ENCODE assay signal across 18 cellular contexts in the genomic region with DNA sequence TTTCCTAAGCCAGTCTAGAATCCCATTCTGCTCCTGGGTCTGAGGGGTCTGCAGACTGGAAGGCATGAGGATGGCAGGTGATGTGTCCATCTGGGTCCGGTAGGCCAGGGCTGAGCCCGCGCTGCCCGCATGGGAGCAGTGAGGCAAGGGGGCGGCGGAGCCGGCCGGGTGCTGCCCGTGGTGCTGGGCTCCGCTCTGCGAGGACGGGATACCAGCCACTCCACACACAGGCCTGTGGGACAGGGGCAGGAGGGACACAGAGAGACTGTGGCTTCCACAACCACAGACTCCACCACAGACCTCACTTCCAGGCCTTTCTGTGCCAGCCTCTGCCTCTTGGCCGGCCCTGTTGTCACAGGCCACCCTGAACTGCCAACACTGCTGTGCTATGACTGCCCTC.
"Had no signal": no experiment of that assay in that cellular context is flagged by ENCODE, and none has a peak within 500 bp of the region (broad histone marks: within the 10 kb centered on the region; RNA-seq: fewer than 3 reads in every experiment).

No MANE protein-coding gene starts in this region.

- H3K27me3 ChIP-seq: brain microvascular endothelial cell, stomach, testis, upper lobe of left lung had no signal

- ATAC-seq: activated CD8-positive, alpha-beta T cell treated with anti-CD3 and anti-CD28 coated beads, Interleukin-2, amount 10 ng/mL, durations not matched to agents 7 days and 5 days; WTC11 had no signal

- H3K4me1 ChIP-seq: testis, upper lobe of left lung had no signal

- H3K9me3 ChIP-seq: stomach, testis, upper lobe of left lung had no signal

- H3K27me3 Mint-ChIP-seq: activated naive CD8-positive, alpha-beta T cell treated with anti-CD3 and anti-CD28 coated beads, Interleukin-2, amount 10 ng/mL, durations not matched to agents 7 days and 5 days; dendritic cell treated with granulocyte-macrophage colony-stimulating factor and Interleukin-4, amounts not matched to agents 40 ng/mL and 50 ng/mL, for 4 days; natural killer cell treated with Interleukin-12 subunit alpha and Interleukin-12 subunit beta and Interleukin-15 and Interleukin-18, amount 100 ng/mL, for 72 hours; progenitor cell of endocrine pancreas had no signal

- H3K4me3 ChIP-seq: stomach, testis, upper lobe of left lung had no signal

- DNase-seq: activated CD4-positive, alpha-beta T cell treated with anti-CD3 and anti-CD28 coated beads for 4 hours; activated CD8-positive, alpha-beta T cell treated with anti-CD3 and anti-CD28 coated beads, Interleukin-2, amount 10 ng/mL, durations not matched to agents 7 days and 5 days; activated naive CD8-positive, alpha-beta T cell treated with anti-CD3 and anti-CD28 coated beads, Interleukin-2, amount 10 ng/mL, durations not matched to agents 7 days and 5 days; cerebellar nuclear complex; immature natural killer cell; occipital lobe; stimulated activated CD4-positive, alpha-beta T cell treated with anti-CD3 and anti-CD28 coated beads, Interleukin-1b, Interleukin-23, amount 100 ng/mL, for 48 hours; stomach had no signal

- H3K4me3 Mint-ChIP-seq: activated CD8-positive, alpha-beta T cell treated with anti-CD3 and anti-CD28 coated beads, Interleukin-2, amount 10 ng/mL, durations not matched to agents 7 days and 5 days; activated naive CD8-positive, alpha-beta T cell treated with anti-CD3 and anti-CD28 coated beads, Interleukin-2, amount 10 ng/mL, durations not matched to agents 7 days and 5 days; activated T-helper 1 cell treated with anti-CD3 and anti-CD28 coated beads, Interleukin-12 subunit alpha, Interleukin-12 subunit beta, Interleukin-2, Interleukin-4 antibody, amounts not matched to agents 30 ng/mL and 10 ng/mL and 1 ng/mL, durations not matched to agents 14 hours and 24 hours and 36 hours; dendritic cell treated with granulocyte-macrophage colony-stimulating factor and Interleukin-4, amounts not matched to agents 40 ng/mL and 50 ng/mL, for 4 days; immature natural killer cell; memory B cell; natural killer cell treated with Interleukin-12 subunit alpha and Interleukin-12 subunit beta and Interleukin-15 and Interleukin-18, amount 100 ng/mL, for 72 hours; T-helper 1 cell treated with Interleukin-12 subunit alpha and Interleukin-12 subunit beta and Interleukin-4 antibody, amounts not matched to agents 30 μg/mL and 1 μg/mL, for 36 hours; WTC11 had no signal

- H3K27ac ChIP-seq: brain microvascular endothelial cell, stomach, testis, upper lobe of left lung had no signal

- H3K9me3 Mint-ChIP-seq: activated naive CD8-positive, alpha-beta T cell treated with anti-CD3 and anti-CD28 coated beads, Interleukin-2, amount 10 ng/mL, durations not matched to agents 7 days and 5 days; activated T-helper 1 cell treated with anti-CD3 and anti-CD28 coated beads, Interleukin-12 subunit alpha, Interleukin-12 subunit beta, Interleukin-2, Interleukin-4 antibody, amounts not matched to agents 30 ng/mL and 10 ng/mL and 1 ng/mL, durations not matched to agents 14 hours and 24 hours and 36 hours; dendritic cell treated with granulocyte-macrophage colony-stimulating factor and Interleukin-4, amounts not matched to agents 40 ng/mL and 50 ng/mL, for 4 days; memory B cell; natural killer cell treated with Interleukin-12 subunit alpha and Interleukin-12 subunit beta and Interleukin-15 and Interleukin-18, amount 100 ng/mL, for 72 hours; T-helper 1 cell treated with Interleukin-12 subunit alpha and Interleukin-12 subunit beta and Interleukin-4 antibody, amounts not matched to agents 30 μg/mL and 1 μg/mL, for 36 hours; WTC11 had no signal

- H3K4me1 Mint-ChIP-seq: activated naive CD8-positive, alpha-beta T cell treated with anti-CD3 and anti-CD28 coated beads, Interleukin-2, amount 10 ng/mL, durations not matched to agents 7 days and 5 days; memory B cell had no signal

- H3K27ac Mint-ChIP-seq: activated CD8-positive, alpha-beta T cell treated with anti-CD3 and anti-CD28 coated beads, Interleukin-2, amount 10 ng/mL, durations not matched to agents 7 days and 5 days; activated naive CD8-positive, alpha-beta T cell treated with anti-CD3 and anti-CD28 coated beads, Interleukin-2, amount 10 ng/mL, durations not matched to agents 7 days and 5 days; activated T-helper 1 cell treated with anti-CD3 and anti-CD28 coated beads, Interleukin-12 subunit alpha, Interleukin-12 subunit beta, Interleukin-2, Interleukin-4 antibody, amounts not matched to agents 30 ng/mL and 10 ng/mL and 1 ng/mL, durations not matched to agents 14 hours and 24 hours and 36 hours; dendritic cell treated with granulocyte-macrophage colony-stimulating factor and Interleukin-4, amounts not matched to agents 40 ng/mL and 50 ng/mL, for 4 days; immature natural killer cell; memory B cell; natural killer cell treated with Interleukin-12 subunit alpha and Interleukin-12 subunit beta and Interleukin-15 and Interleukin-18, amount 100 ng/mL, for 72 hours; progenitor cell of endocrine pancreas; T-helper 1 cell treated with Interleukin-12 subunit alpha and Interleukin-12 subunit beta and Interleukin-4 antibody, amounts not matched to agents 30 μg/mL and 1 μg/mL, for 36 hours; WTC11 had no signal
